In genomic region chr14:50530794-50531193, GRCh38 we compare ENCODE assay signal across 9 cellular contexts. TPM values are rescaled to one million over a fixed set of nuclear protein-coding genes. Genes with fewer than 3 reads are reported as not detected.
DNase-seq lines count a peak whose midpoint lies in the region; ATAC-seq and TF ChIP-seq lines count a peak whose summit lies in the region.
"Had no signal": no experiment of that assay in that cellular context is flagged by ENCODE, and none has a peak within 500 bp of the region (broad histone marks: within the 10 kb centered on the region; RNA-seq: fewer than 3 reads in every experiment).

No MANE protein-coding gene starts in this region.

- peak overlapping the region; percentile 96 for H3K4me2 ChIP-seq in fibroblast of lung (ENCODE audit: extremely low read depth, insufficient read depth, low read length)

- H3K27me3 ChIP-seq in Panc1 (ENCODE audit: control insufficient read depth, insufficient read depth, low read length), result no peaks in the 10 kb centered on the region
- H3K27me3 ChIP-seq in fibroblast of lung (ENCODE audit: control insufficient read depth, insufficient read depth, low read length), result no peaks in the 10 kb centered on the region

- in situ Hi-C loops in Panc1 (cut with HindIII; ENCODE audit: low pct_unique_long_range_greater_than_20kb, low sequenced_read_pairs), result no loop called here

- CTCF ChIA-PET in Panc1 (lab: Charles Lee), result no interaction called here

- ATAC-seq in Panc1 (no peak), HG02678 (IDR thresholded peaks at IDR 0.05; ENCODE audit: unreplicated experiment) (no peak), HG03460 (IDR thresholded peaks at IDR 0.05; ENCODE audit: unreplicated experiment) (no peak)

- intact Hi-C loops in Panc1 (cut with micrococcal nuclease; ENCODE audit: unreplicated experiment), result loop anchor here (5.0 kb wide), 1 partner anchor 133 kb away; the partner anchor contains the start of gene CDKL1

- DNase-seq in GM12865 (ENCODE audit: low read depth), result no peak
- DNase-seq in Panc1 (ENCODE audit: low read depth, low spot score), result no peak
- DNase-seq in fibroblast of lung (ENCODE audit: low read depth in 2 of 2), result peak in 1 of 2 donors; percentile 23
- no peak for DNase-seq in retinal pigment epithelial cell (ENCODE audit: low read depth)
- no peak for DNase-seq in SHP77 (lab: John Stamatoyannopoulos, UW)
- no peak for DNase-seq in SW480 (ENCODE audit: low spot score)
- DNase-seq: stimulated activated CD4-positive, alpha-beta T cell treated with anti-CD3 and anti-CD28 coated beads, Interleukin-4, amount 100 ng/mL, for 4 hours had no signal

- H3K9ac ChIP-seq in fibroblast of lung (ENCODE audit: insufficient read depth, low read length), result peak overlapping the region; percentile 86

- H3K36me3 ChIP-seq in Panc1 (ENCODE audit: control insufficient read depth, insufficient read depth, low read length), result no peaks in the 10 kb centered on the region; the same call in 1 of the 2 replicates
- H3K36me3 ChIP-seq in fibroblast of lung (ENCODE audit: control insufficient read depth, insufficient read depth, low read length), result no peaks in the 10 kb centered on the region

- BruUV-seq in Panc1 (replicated peaks; lab: Mats Ljungman, UMichigan), result TSS peak; percentile 72

- H3K9me3 ChIP-seq in Panc1 (ENCODE audit: control insufficient read depth, insufficient read depth, low read depth, low read length) (no peaks in the 10 kb centered on the region), fibroblast of lung (ENCODE audit: control insufficient read depth, insufficient read depth, low read depth, low read length) (no peaks in the 10 kb centered on the region)

- POLR2A ChIA-PET in Panc1 (lab: Charles Lee), result no interaction called here

- H4K20me1 ChIP-seq in fibroblast of lung (ENCODE audit: control insufficient read depth, extremely low read depth, insufficient read depth, low read length), result no peaks in the 10 kb centered on the region

- peak overlapping the region; percentile 95 for H3K4me3 ChIP-seq in GM12865 (ENCODE audit: low read depth, low read length)
- H3K4me3 ChIP-seq in Panc1 (ENCODE audit: low read depth in 2 of 2, low read length in 2 of 2), result peak overlapping the region; percentile 68 to 75
- H3K4me3 ChIP-seq in fibroblast of lung (replicated peaks in 1 of 4; ENCODE audit: control extremely low read depth in 1 of 4, insufficient read depth in 1 of 4, low read depth in 3 of 4, low read length in 4 of 4), result peak overlapping the region; percentile 47 to 97 (median 72)
- H3K4me3 ChIP-seq in retinal pigment epithelial cell (ENCODE audit: low read length), result peak overlapping the region; percentile 90

- H3K4me1 ChIP-seq in Panc1 (ENCODE audit: control insufficient read depth, insufficient read depth, low read length) (peaks cover 8% of the 10 kb centered on the region; the same call in 1 of the 2 replicates), fibroblast of lung (ENCODE audit: control insufficient read depth, extremely low read depth, insufficient read depth, low read length) (peaks cover 19% of the 10 kb centered on the region)

- peaks cover 63% of the 10 kb centered on the region for H3K79me2 ChIP-seq in fibroblast of lung (ENCODE audit: control insufficient read depth, insufficient read depth, low read length)

- no peak overlapping the region for H2AFZ ChIP-seq in fibroblast of lung (ENCODE audit: low read length)

- TF ChIP-seq CTCF in GM12865 (IDR thresholded peaks at IDR 0.05; ENCODE audit: insufficient read depth, low read depth, low read length, missing control alignments) (no peak), Panc1 (IDR thresholded peaks at IDR 0.05) (no peak), fibroblast of lung (conservative IDR thresholded peaks at IDR 0.05 in 1 of 2, IDR thresholded peaks at IDR 0.05 in 1 of 2; ENCODE audit: low read depth in 1 of 2, low read length in 2 of 2) (no peak), retinal pigment epithelial cell (conservative IDR thresholded peaks at IDR 0.05; ENCODE audit: low read depth, low read length) (no peak)

- peak overlapping the region; percentile 79 for H3K27ac ChIP-seq in Panc1 (ENCODE audit: low read length)
- H3K27ac ChIP-seq in fibroblast of lung (ENCODE audit: insufficient read depth, low read length), result peak overlapping the region; percentile 88

RNA-seq across cellular contexts. Expression of gene MAP4K5, which starts 1.6 kb away (rescaled TPM):
- total RNA-seq in Panc1 (2021; ENCODE audit: unreplicated experiment) (33.1 TPM), fibroblast of lung (40.6 and 41.1 TPM in 2 replicates)
- 14.8 TPM for polyA plus RNA-seq in Panc1 (2012; ENCODE audit: insufficient read length)
- 26.3 and 39.4 TPM in 2 replicates for polyA plus RNA-seq in fibroblast of lung
- polyA plus RNA-seq in fibroblast of lung (2012), result 22.2 and 32.0 TPM in 2 replicates
- 3.5 and 3.8 TPM in 2 replicates for polyA minus RNA-seq in fibroblast of lung (ENCODE audit: low replicate concordance)

RNA-seq across cellular contexts. Expression of gene ATL1, which starts 29.2 kb away (rescaled TPM):
- 1.5 TPM for total RNA-seq in Panc1 (2021; ENCODE audit: unreplicated experiment)
- 3.0 TPM for polyA plus RNA-seq in Panc1 (2012; ENCODE audit: insufficient read length)
- total RNA-seq in fibroblast of lung, result 6.9 and 16.2 TPM in 2 replicates
- 14.3 and 14.9 TPM in 2 replicates for polyA plus RNA-seq in fibroblast of lung
- polyA plus RNA-seq in fibroblast of lung (2012), result 8.8 and 10.0 TPM in 2 replicates
- polyA minus RNA-seq in fibroblast of lung (ENCODE audit: low replicate concordance), result 1.5 and 29.3 TPM in 2 replicates
